1 cellular context compared by ENCODE assay signal in the genomic region with DNA sequence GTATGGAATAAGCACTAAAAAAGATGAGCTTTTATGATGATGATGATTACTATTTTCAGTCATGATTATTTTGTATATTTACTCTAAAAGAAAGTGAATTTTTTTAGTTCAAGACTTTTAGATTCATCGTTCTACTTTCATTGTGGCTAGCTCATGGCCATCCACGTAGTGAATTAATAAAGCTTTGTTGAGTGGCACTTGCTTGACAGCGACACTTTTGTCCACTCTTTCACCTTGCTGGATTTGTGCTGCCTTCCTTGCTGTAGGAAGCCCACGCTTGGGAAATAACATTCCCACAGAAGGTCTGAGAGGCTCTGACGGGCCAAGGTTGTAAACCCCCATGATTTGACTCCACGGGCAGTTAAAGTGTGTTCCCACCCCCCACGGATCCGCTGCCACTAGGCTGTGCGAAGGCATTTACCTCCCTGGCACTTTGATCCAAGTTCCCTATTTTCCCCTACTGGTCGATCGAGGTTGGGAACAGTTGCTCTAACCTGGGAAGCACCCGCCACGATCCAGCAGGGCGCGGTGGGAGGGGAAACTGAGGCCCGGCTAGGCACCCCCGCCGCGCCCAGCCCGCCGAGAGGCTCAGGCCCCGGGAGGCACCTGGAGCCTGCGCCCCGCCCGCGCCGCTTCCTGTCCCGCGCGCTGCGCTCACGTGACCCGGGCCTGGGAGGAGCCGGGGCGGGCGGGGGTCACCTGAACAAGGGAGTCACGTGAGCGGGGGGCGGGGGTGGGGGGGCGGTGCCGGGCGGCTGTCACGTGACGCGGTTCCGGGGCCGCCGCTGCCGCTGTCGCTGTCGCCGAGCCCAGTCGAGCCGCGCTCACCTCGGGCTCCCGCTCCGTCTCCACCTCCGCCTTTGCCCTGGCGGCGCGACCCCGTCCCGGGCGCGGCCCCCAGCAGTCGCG.
TF ChIP-seq lines count a peak whose summit lies in the region.

A gene with protein sequence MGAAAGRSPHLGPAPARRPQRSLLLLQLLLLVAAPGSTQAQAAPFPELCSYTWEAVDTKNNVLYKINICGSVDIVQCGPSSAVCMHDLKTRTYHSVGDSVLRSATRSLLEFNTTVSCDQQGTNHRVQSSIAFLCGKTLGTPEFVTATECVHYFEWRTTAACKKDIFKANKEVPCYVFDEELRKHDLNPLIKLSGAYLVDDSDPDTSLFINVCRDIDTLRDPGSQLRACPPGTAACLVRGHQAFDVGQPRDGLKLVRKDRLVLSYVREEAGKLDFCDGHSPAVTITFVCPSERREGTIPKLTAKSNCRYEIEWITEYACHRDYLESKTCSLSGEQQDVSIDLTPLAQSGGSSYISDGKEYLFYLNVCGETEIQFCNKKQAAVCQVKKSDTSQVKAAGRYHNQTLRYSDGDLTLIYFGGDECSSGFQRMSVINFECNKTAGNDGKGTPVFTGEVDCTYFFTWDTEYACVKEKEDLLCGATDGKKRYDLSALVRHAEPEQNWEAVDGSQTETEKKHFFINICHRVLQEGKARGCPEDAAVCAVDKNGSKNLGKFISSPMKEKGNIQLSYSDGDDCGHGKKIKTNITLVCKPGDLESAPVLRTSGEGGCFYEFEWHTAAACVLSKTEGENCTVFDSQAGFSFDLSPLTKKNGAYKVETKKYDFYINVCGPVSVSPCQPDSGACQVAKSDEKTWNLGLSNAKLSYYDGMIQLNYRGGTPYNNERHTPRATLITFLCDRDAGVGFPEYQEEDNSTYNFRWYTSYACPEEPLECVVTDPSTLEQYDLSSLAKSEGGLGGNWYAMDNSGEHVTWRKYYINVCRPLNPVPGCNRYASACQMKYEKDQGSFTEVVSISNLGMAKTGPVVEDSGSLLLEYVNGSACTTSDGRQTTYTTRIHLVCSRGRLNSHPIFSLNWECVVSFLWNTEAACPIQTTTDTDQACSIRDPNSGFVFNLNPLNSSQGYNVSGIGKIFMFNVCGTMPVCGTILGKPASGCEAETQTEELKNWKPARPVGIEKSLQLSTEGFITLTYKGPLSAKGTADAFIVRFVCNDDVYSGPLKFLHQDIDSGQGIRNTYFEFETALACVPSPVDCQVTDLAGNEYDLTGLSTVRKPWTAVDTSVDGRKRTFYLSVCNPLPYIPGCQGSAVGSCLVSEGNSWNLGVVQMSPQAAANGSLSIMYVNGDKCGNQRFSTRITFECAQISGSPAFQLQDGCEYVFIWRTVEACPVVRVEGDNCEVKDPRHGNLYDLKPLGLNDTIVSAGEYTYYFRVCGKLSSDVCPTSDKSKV (N-terminal part only) (plus strand): TSS at position 788 of the 909 bp plus-strand sequence. CDS start 165 bp downstream, outside the sequence.

TF ChIP-seq in GM12878, 131 proteins besides CTCF, POLR2A, EP300 and RAD21 (continued from another document and continues in another):
- TF ChIP-seq, protein P1, sequence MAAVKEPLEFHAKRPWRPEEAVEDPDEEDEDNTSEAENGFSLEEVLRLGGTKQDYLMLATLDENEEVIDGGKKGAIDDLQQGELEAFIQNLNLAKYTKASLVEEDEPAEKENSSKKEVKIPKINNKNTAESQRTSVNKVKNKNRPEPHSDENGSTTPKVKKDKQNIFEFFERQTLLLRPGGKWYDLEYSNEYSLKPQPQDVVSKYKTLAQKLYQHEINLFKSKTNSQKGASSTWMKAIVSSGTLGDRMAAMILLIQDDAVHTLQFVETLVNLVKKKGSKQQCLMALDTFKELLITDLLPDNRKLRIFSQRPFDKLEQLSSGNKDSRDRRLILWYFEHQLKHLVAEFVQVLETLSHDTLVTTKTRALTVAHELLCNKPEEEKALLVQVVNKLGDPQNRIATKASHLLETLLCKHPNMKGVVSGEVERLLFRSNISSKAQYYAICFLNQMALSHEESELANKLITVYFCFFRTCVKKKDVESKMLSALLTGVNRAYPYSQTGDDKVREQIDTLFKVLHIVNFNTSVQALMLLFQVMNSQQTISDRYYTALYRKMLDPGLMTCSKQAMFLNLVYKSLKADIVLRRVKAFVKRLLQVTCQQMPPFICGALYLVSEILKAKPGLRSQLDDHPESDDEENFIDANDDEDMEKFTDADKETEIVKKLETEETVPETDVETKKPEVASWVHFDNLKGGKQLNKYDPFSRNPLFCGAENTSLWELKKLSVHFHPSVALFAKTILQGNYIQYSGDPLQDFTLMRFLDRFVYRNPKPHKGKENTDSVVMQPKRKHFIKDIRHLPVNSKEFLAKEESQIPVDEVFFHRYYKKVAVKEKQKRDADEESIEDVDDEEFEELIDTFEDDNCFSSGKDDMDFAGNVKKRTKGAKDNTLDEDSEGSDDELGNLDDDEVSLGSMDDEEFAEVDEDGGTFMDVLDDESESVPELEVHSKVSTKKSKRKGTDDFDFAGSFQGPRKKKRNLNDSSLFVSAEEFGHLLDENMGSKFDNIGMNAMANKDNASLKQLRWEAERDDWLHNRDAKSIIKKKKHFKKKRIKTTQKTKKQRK (IDR thresholded peaks at IDR 0.05; ENCODE audit: low read depth, low read length): no peak
- TF ChIP-seq, protein P2, sequence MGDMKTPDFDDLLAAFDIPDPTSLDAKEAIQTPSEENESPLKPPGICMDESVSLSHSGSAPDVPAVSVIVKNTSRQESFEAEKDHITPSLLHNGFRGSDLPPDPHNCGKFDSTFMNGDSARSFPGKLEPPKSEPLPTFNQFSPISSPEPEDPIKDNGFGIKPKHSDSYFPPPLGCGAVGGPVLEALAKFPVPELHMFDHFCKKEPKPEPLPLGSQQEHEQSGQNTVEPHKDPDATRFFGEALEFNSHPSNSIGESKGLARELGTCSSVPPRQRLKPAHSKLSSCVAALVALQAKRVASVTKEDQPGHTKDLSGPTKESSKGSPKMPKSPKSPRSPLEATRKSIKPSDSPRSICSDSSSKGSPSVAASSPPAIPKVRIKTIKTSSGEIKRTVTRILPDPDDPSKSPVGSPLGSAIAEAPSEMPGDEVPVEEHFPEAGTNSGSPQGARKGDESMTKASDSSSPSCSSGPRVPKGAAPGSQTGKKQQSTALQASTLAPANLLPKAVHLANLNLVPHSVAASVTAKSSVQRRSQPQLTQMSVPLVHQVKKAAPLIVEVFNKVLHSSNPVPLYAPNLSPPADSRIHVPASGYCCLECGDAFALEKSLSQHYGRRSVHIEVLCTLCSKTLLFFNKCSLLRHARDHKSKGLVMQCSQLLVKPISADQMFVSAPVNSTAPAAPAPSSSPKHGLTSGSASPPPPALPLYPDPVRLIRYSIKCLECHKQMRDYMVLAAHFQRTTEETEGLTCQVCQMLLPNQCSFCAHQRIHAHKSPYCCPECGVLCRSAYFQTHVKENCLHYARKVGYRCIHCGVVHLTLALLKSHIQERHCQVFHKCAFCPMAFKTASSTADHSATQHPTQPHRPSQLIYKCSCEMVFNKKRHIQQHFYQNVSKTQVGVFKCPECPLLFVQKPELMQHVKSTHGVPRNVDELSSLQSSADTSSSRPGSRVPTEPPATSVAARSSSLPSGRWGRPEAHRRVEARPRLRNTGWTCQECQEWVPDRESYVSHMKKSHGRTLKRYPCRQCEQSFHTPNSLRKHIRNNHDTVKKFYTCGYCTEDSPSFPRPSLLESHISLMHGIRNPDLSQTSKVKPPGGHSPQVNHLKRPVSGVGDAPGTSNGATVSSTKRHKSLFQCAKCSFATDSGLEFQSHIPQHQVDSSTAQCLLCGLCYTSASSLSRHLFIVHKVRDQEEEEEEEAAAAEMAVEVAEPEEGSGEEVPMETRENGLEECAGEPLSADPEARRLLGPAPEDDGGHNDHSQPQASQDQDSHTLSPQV (IDR thresholded peaks at IDR 0.05): 0 out of 2 replicates have a peak, but pooled peaks have one; percentile 39
- TF ChIP-seq, protein P3, sequence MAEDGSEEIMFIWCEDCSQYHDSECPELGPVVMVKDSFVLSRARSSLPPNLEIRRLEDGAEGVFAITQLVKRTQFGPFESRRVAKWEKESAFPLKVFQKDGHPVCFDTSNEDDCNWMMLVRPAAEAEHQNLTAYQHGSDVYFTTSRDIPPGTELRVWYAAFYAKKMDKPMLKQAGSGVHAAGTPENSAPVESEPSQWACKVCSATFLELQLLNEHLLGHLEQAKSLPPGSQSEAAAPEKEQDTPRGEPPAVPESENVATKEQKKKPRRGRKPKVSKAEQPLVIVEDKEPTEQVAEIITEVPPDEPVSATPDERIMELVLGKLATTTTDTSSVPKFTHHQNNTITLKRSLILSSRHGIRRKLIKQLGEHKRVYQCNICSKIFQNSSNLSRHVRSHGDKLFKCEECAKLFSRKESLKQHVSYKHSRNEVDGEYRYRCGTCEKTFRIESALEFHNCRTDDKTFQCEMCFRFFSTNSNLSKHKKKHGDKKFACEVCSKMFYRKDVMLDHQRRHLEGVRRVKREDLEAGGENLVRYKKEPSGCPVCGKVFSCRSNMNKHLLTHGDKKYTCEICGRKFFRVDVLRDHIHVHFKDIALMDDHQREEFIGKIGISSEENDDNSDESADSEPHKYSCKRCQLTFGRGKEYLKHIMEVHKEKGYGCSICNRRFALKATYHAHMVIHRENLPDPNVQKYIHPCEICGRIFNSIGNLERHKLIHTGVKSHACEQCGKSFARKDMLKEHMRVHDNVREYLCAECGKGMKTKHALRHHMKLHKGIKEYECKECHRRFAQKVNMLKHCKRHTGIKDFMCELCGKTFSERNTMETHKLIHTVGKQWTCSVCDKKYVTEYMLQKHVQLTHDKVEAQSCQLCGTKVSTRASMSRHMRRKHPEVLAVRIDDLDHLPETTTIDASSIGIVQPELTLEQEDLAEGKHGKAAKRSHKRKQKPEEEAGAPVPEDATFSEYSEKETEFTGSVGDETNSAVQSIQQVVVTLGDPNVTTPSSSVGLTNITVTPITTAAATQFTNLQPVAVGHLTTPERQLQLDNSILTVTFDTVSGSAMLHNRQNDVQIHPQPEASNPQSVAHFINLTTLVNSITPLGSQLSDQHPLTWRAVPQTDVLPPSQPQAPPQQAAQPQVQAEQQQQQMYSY (CRISPR knock-in tag; IDR thresholded peaks at IDR 0.05): 0 out of 2 replicates have a peak, but pooled peaks have one; percentile 42
- TF ChIP-seq RB1 (IDR thresholded peaks at IDR 0.05; ENCODE audit: borderline replicate concordance) (peak; percentile 42; the same call in 1 of the 2 replicates), CHD2 (IDR thresholded peaks at IDR 0.05; ENCODE audit: borderline replicate concordance, low read depth, low read length) (no peak), MXI1 (IDR thresholded peaks at IDR 0.05; ENCODE audit: low read depth, low read length) (peak; percentile 34; the same call in 1 of the 2 replicates), BRCA1 (IDR thresholded peaks at IDR 0.05; ENCODE audit: low read depth, low read length) (no peak), ZSCAN29 (IDR thresholded peaks at IDR 0.05) (no peak), SUPT20H (IDR thresholded peaks at IDR 0.05; ENCODE audit: borderline replicate concordance, control insufficient read depth, low read depth, low read length) (no peak), HDGF (IDR thresholded peaks at IDR 0.05) (no peak), POLR2AphosphoS5 (IDR thresholded peaks at IDR 0.05; ENCODE audit: low read length) (peak; percentile 83), SMC3 (IDR thresholded peaks at IDR 0.05; ENCODE audit: borderline replicate concordance, low read length) (no peak), NFIC (IDR thresholded peaks at IDR 0.05; ENCODE audit: low read depth, low read length) (no peak), GABPA (IDR thresholded peaks at IDR 0.05; ENCODE audit: low read depth) (no peak), ETV6 (conservative IDR thresholded peaks at IDR 0.05 in 1 of 2, IDR thresholded peaks at IDR 0.05 in 1 of 2; ENCODE audit: borderline replicate concordance in 1 of 2, low read depth in 1 of 2) (no peak), TCF12 (IDR thresholded peaks at IDR 0.05; ENCODE audit: low read depth, low read length) (peak; percentile 74)
- TF ChIP-seq, protein P4, sequence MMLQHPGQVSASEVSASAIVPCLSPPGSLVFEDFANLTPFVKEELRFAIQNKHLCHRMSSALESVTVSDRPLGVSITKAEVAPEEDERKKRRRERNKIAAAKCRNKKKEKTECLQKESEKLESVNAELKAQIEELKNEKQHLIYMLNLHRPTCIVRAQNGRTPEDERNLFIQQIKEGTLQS (IDR thresholded peaks at IDR 0.05; ENCODE audit: borderline replicate concordance, extremely low read depth, low read depth, low read length): peak; percentile 94
- TF ChIP-seq, protein P5, sequence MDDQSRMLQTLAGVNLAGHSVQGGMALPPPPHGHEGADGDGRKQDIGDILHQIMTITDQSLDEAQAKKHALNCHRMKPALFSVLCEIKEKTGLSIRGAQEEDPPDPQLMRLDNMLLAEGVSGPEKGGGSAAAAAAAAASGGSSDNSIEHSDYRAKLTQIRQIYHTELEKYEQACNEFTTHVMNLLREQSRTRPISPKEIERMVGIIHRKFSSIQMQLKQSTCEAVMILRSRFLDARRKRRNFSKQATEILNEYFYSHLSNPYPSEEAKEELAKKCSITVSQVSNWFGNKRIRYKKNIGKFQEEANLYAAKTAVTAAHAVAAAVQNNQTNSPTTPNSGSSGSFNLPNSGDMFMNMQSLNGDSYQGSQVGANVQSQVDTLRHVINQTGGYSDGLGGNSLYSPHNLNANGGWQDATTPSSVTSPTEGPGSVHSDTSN (IDR thresholded peaks at IDR 0.05; ENCODE audit: insufficient replicate concordance, low read depth, low read length): no peak
- TF ChIP-seq, protein P6, sequence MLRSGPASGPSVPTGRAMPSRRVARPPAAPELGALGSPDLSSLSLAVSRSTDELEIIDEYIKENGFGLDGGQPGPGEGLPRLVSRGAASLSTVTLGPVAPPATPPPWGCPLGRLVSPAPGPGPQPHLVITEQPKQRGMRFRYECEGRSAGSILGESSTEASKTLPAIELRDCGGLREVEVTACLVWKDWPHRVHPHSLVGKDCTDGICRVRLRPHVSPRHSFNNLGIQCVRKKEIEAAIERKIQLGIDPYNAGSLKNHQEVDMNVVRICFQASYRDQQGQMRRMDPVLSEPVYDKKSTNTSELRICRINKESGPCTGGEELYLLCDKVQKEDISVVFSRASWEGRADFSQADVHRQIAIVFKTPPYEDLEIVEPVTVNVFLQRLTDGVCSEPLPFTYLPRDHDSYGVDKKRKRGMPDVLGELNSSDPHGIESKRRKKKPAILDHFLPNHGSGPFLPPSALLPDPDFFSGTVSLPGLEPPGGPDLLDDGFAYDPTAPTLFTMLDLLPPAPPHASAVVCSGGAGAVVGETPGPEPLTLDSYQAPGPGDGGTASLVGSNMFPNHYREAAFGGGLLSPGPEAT (IDR thresholded peaks at IDR 0.05; ENCODE audit: low read depth): no peak
- TF ChIP-seq, protein P7, sequence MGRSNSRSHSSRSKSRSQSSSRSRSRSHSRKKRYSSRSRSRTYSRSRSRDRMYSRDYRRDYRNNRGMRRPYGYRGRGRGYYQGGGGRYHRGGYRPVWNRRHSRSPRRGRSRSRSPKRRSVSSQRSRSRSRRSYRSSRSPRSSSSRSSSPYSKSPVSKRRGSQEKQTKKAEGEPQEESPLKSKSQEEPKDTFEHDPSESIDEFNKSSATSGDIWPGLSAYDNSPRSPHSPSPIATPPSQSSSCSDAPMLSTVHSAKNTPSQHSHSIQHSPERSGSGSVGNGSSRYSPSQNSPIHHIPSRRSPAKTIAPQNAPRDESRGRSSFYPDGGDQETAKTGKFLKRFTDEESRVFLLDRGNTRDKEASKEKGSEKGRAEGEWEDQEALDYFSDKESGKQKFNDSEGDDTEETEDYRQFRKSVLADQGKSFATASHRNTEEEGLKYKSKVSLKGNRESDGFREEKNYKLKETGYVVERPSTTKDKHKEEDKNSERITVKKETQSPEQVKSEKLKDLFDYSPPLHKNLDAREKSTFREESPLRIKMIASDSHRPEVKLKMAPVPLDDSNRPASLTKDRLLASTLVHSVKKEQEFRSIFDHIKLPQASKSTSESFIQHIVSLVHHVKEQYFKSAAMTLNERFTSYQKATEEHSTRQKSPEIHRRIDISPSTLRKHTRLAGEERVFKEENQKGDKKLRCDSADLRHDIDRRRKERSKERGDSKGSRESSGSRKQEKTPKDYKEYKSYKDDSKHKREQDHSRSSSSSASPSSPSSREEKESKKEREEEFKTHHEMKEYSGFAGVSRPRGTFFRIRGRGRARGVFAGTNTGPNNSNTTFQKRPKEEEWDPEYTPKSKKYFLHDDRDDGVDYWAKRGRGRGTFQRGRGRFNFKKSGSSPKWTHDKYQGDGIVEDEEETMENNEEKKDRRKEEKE (IDR thresholded peaks at IDR 0.05): no peak
